Comparison of ENCODE assay signal across 1 cellular context in the genomic region with DNA sequence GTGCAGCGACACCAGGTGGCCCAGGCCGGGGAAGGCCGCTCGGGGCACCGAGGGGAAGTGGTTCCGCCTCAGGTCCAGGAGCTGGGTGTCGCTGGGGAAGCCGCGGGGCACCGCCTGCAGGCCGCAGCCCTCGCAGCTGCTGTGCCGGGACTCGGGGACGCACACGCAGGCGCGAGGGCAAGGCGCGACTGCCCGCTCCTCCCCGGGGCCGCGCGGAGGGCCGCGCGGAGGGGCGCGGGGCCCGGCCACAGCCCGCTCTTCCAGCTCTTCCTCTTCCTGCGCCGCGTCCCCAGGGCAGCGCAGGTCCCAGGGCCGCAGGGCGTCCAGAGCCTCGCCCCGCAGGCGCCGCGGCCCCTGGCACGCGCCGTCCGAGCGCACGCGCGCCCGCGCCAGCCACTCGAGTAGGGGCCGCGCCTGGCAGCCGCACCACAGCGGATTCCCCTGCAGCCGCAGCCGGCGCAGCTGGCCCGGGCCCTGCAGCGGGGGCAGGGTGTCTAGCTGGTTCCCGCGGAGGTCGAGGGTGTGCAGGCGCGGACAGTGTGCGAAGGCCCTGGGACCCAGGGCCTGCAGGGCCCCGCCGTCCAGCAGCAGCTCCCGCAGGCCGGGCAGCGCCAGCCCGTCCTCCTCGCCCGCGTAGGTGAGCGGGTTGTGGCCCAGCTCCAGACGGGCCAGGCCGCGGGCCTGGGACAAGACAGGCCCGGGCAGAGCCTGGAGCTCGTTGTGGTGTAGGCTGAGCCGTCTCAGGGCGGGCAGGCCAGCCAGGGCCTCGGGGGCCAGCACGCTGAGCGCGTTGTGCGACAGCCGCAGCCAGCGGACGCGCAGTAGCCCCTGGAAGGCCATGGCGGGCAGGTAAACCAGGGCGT.
TF ChIP-seq lines count a peak whose summit lies in the region.

No MANE protein-coding gene starts in this region.

TF ChIP-seq in IMR-90, 13 proteins besides CTCF, POLR2A, EP300 and RAD21 (continued from another document):
- TF ChIP-seq MAFK (IDR thresholded peaks at IDR 0.05; ENCODE audit: low read depth, low read length) (no peak), RCOR1 (IDR thresholded peaks at IDR 0.05; ENCODE audit: insufficient replicate concordance, low read length) (no peak), NFE2L2 (IDR thresholded peaks at IDR 0.05; ENCODE audit: low read depth, low read length) (no peak), FOS (IDR thresholded peaks at IDR 0.05; ENCODE audit: low read depth, low read length) (no peak), USF2 (IDR thresholded peaks at IDR 0.05; ENCODE audit: low read depth, low read length) (no peak), MAZ (IDR thresholded peaks at IDR 0.05; ENCODE audit: borderline replicate concordance, low read depth, low read length) (no peak)
